In the genomic region with DNA sequence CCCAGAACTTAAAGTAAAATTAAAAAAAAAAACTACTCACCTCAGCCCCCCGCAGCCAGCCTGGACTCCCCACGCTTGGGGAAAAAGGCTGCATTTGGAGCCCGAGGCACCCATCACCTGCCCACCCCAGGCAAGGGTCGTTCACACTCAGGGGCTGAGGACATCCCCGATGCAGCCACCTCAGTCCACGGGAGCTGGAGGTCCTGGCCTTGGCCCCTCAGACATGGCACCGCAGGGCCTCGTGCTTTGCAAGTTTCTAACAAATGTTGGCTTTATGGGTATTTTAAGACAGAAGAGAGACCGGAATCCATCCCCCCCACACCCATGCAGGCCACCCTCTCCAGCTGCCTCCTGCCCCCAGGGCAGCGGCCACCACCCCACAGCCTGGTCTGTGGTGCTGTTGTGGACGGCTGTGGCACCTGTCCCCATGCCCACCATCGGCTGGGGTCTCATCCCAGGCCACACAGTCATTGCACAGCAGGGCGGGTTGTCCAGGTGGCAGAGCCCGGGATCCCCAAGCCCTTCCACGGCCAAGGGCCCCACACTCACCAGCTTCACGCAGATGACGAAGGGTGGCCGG, we compare ENCODE assay signal across 12 cellular contexts.
"Had no signal": no experiment of that assay in that cellular context is flagged by ENCODE, and none has a peak within 500 bp of the region (broad histone marks: within the 10 kb centered on the region; RNA-seq: fewer than 3 reads in every experiment).

No MANE protein-coding gene starts in this region.

- H3K27me3 Mint-ChIP-seq: activated T-helper 17 cell treated with anti-CD3 and anti-CD28 coated beads, Interleukin-2, amount 50 U/mL, for 72 hours had no signal

- H3K36me3 ChIP-seq: breast epithelium, SJCRH30 had no signal

- H3K4me3 ChIP-seq: breast epithelium, esophagus squamous epithelium, SJCRH30, smooth muscle cell had no signal

- H3K27ac ChIP-seq: breast epithelium, esophagus squamous epithelium, parathyroid adenoma, SJCRH30 had no signal

- H3K27me3 ChIP-seq: breast epithelium, esophagus squamous epithelium, SJCRH30 had no signal

- H2AFZ ChIP-seq: parathyroid adenoma had no signal

- ATAC-seq: activated CD4-positive, CD25-positive, alpha-beta regulatory T cell treated with anti-CD3 and anti-CD28 coated beads, Interleukin-2, amount 50 U/mL, for 24 hours; activated T-helper 17 cell treated with anti-CD3 and anti-CD28 coated beads, Interleukin-2, amount 50 U/mL, for 72 hours had no signal

- H3K9ac ChIP-seq: parathyroid adenoma had no signal

- H3K4me1 ChIP-seq: breast epithelium, esophagus squamous epithelium, parathyroid adenoma, SJCRH30 had no signal

- H3K4me1 Mint-ChIP-seq: activated T-helper 17 cell treated with anti-CD3 and anti-CD28 coated beads, Interleukin-2, amount 50 U/mL, for 72 hours had no signal

- H3K27ac Mint-ChIP-seq: activated naive CD4-positive, alpha-beta T cell treated with anti-CD3 and anti-CD28 coated beads, Interleukin-2, amount 50 U/mL, for 72 hours; activated T-helper 17 cell treated with anti-CD3 and anti-CD28 coated beads, Interleukin-2, amount 50 U/mL, for 72 hours had no signal

- H3K4me3 Mint-ChIP-seq: activated T-helper 17 cell treated with anti-CD3 and anti-CD28 coated beads, Interleukin-2, amount 50 U/mL, for 72 hours had no signal

- H3K4me2 ChIP-seq: smooth muscle cell had no signal

- DNase-seq: activated CD4-positive, alpha-beta T cell treated with anti-CD3 and anti-CD28 coated beads, Interleukin-2, amount 50 U/mL, for 4 hours; esophagus squamous epithelium; foreskin fibroblast; mesendoderm; stimulated activated naive CD4-positive, alpha-beta T cell had no signal
